In the genomic region with DNA sequence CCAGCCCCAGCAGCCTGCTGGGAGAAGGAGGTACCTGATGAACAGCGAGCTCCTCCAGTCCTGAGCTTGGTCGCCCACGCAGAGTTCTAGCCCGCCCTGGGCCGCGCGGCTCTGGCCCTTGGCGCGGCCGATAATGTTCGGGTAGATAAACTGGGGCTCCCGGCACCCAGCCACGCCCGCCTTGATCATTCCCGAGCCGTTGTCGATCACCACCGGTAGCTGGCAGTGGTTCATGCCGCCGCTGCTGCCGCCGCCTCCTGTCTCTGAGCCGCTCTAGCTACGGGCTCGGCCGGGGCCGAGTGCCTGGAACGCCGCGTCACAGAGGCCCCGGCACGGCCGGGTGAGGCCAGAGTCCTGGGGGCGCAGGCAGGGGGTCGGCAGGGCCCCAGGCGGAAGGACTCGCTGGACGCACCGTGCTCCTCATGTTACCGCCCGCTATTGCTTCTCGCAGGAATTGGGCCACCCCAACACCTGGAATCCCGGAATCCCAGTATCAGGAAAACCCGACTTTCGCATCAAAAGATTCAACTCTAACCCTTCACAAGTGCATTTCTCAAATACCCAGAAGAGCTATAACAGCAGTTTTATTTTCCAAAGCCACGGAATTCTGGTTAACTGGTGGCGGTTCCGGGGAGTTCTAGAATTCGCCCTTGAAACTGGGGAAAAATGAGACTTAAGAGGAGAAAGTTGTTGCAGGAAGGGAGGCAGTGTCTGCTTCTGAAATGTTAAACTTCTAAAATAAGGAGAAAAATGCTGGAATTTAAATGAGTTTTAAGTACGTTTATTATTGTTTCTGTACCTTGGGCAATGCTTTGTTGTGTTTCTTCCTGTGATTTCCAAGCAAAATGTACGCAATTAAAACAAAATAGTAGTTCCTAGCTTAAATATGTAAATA, we compare ENCODE assay signal across 1 cellular context.
A peak's percentile ranks its signal among the peaks of the same experiment; 100 is the strongest.
TF ChIP-seq lines count a peak whose summit lies in the region.

A gene (minus strand): TSS at position 275 of the 895 bp plus-strand sequence. CDS start 41 bp downstream, at position 234.

TF ChIP-seq in A549, 52 proteins besides CTCF, POLR2A, EP300 and RAD21:
- TF ChIP-seq CHD2 (IDR thresholded peaks at IDR 0.05; ENCODE audit: low read length, partially characterized antibody) (peak; percentile 68), RNF2 (IDR thresholded peaks at IDR 0.05; ENCODE audit: borderline replicate concordance, low read depth) (peak; percentile 52; the same call in 1 of the 2 replicates), EHF (CRISPR knock-in tag; IDR thresholded peaks at IDR 0.05) (no peak), ZFP36 (IDR thresholded peaks at IDR 0.05; ENCODE audit: borderline replicate concordance, partially characterized antibody) (no peak), TFCP2L1 (CRISPR knock-in tag; IDR thresholded peaks at IDR 0.05) (no peak), GATA3 (IDR thresholded peaks at IDR 0.05; ENCODE audit: borderline replicate concordance) (no peak), PHF8 (IDR thresholded peaks at IDR 0.05; ENCODE audit: borderline replicate concordance, low read depth) (peak; percentile 93), MYC (IDR thresholded peaks at IDR 0.05; ENCODE audit: borderline replicate concordance, low read length) (no peak), KDM1A (IDR thresholded peaks at IDR 0.05; ENCODE audit: low read depth) (no peak), NFE2L2 (conservative IDR thresholded peaks at IDR 0.05; ENCODE audit: low read length) (no peak), ESRRA (IDR thresholded peaks at IDR 0.05; ENCODE audit: borderline replicate concordance, low read length) (no peak), RFX5 (IDR thresholded peaks at IDR 0.05) (no peak), KDM5A (IDR thresholded peaks at IDR 0.05) (no peak), CBX8 (IDR thresholded peaks at IDR 0.05) (no peak), RCOR1 (IDR thresholded peaks at IDR 0.05; ENCODE audit: low read depth, low read length) (no peak), HEYL (CRISPR knock-in tag; IDR thresholded peaks at IDR 0.05) (no peak), HOXB13 (CRISPR knock-in tag; IDR thresholded peaks at IDR 0.05; ENCODE audit: low read depth) (no peak), JUN (IDR thresholded peaks at IDR 0.05) (peak in 1 of 2 experiments; percentile 71; a peak in 3 of 5 replicates), BHLHE40 (IDR thresholded peaks at IDR 0.05; ENCODE audit: low read depth, low read length) (no peak), HOXB5 (CRISPR knock-in tag; IDR thresholded peaks at IDR 0.05) (peak; percentile 30; the same call in 1 of the 2 replicates)
- TF ChIP-seq, protein P1, sequence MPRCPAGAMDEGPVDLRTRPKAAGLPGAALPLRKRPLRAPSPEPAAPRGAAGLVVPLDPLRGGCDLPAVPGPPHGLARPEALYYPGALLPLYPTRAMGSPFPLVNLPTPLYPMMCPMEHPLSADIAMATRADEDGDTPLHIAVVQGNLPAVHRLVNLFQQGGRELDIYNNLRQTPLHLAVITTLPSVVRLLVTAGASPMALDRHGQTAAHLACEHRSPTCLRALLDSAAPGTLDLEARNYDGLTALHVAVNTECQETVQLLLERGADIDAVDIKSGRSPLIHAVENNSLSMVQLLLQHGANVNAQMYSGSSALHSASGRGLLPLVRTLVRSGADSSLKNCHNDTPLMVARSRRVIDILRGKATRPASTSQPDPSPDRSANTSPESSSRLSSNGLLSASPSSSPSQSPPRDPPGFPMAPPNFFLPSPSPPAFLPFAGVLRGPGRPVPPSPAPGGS (IDR thresholded peaks at IDR 0.05) = 0 out of 3 replicates have a peak, but pooled peaks have one; percentile 39
- TF ChIP-seq, protein P2, sequence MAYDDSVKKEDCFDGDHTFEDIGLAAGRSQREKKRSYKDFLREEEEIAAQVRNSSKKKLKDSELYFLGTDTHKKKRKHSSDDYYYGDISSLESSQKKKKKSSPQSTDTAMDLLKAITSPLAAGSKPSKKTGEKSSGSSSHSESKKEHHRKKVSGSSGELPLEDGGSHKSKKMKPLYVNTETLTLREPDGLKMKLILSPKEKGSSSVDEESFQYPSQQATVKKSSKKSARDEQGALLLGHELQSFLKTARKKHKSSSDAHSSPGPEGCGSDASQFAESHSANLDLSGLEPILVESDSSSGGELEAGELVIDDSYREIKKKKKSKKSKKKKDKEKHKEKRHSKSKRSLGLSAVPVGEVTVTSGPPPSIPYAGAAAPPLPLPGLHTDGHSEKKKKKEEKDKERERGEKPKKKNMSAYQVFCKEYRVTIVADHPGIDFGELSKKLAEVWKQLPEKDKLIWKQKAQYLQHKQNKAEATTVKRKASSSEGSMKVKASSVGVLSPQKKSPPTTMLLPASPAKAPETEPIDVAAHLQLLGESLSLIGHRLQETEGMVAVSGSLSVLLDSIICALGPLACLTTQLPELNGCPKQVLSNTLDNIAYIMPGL (CRISPR knock-in tag; IDR thresholded peaks at IDR 0.05; ENCODE audit: borderline replicate concordance) = peak; percentile 74; the same call in 1 of the 2 replicates
- TF ChIP-seq, protein P3, sequence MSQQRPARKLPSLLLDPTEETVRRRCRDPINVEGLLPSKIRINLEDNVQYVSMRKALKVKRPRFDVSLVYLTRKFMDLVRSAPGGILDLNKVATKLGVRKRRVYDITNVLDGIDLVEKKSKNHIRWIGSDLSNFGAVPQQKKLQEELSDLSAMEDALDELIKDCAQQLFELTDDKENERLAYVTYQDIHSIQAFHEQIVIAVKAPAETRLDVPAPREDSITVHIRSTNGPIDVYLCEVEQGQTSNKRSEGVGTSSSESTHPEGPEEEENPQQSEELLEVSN (IDR thresholded peaks at IDR 0.05; ENCODE audit: borderline replicate concordance, low read depth) = 0 out of 2 replicates have a peak, but pooled peaks have one; percentile 21
- TF ChIP-seq, protein P4, sequence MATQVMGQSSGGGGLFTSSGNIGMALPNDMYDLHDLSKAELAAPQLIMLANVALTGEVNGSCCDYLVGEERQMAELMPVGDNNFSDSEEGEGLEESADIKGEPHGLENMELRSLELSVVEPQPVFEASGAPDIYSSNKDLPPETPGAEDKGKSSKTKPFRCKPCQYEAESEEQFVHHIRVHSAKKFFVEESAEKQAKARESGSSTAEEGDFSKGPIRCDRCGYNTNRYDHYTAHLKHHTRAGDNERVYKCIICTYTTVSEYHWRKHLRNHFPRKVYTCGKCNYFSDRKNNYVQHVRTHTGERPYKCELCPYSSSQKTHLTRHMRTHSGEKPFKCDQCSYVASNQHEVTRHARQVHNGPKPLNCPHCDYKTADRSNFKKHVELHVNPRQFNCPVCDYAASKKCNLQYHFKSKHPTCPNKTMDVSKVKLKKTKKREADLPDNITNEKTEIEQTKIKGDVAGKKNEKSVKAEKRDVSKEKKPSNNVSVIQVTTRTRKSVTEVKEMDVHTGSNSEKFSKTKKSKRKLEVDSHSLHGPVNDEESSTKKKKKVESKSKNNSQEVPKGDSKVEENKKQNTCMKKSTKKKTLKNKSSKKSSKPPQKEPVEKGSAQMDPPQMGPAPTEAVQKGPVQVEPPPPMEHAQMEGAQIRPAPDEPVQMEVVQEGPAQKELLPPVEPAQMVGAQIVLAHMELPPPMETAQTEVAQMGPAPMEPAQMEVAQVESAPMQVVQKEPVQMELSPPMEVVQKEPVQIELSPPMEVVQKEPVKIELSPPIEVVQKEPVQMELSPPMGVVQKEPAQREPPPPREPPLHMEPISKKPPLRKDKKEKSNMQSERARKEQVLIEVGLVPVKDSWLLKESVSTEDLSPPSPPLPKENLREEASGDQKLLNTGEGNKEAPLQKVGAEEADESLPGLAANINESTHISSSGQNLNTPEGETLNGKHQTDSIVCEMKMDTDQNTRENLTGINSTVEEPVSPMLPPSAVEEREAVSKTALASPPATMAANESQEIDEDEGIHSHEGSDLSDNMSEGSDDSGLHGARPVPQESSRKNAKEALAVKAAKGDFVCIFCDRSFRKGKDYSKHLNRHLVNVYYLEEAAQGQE (IDR thresholded peaks at IDR 0.05) = peak; percentile 68
- TF ChIP-seq, protein P5, sequence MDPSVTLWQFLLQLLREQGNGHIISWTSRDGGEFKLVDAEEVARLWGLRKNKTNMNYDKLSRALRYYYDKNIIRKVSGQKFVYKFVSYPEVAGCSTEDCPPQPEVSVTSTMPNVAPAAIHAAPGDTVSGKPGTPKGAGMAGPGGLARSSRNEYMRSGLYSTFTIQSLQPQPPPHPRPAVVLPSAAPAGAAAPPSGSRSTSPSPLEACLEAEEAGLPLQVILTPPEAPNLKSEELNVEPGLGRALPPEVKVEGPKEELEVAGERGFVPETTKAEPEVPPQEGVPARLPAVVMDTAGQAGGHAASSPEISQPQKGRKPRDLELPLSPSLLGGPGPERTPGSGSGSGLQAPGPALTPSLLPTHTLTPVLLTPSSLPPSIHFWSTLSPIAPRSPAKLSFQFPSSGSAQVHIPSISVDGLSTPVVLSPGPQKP (IDR thresholded peaks at IDR 0.05; ENCODE audit: low read depth, low read length) = no peak
- TF ChIP-seq, protein P6, sequence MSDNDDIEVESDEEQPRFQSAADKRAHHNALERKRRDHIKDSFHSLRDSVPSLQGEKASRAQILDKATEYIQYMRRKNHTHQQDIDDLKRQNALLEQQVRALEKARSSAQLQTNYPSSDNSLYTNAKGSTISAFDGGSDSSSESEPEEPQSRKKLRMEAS (IDR thresholded peaks at IDR 0.05) = peak; percentile 77
